8 cellular contexts compared by ENCODE assay signal in genomic region chr16:46908540-46909372, GRCh38. TPM values are rescaled to one million over a fixed set of nuclear protein-coding genes. Genes with fewer than 3 reads are reported as not detected.
DNase-seq lines count a peak whose midpoint lies in the region; ATAC-seq and TF ChIP-seq lines count a peak whose summit lies in the region.

No MANE protein-coding gene starts in this region.

- H3K4me1 Mint-ChIP-seq in activated CD4-positive, alpha-beta memory T cell treated with anti-CD3 and anti-CD28 coated beads for 36 hours (ENCODE audit: low read depth), result peaks cover 5% of the 10 kb centered on the region
- H3K4me1 Mint-ChIP-seq in effector memory CD8-positive, alpha-beta T cell (ENCODE audit: low read depth in 2 of 2), result no peaks in the 10 kb centered on the region

- intact Hi-C loops in activated CD4-positive, alpha-beta memory T cell treated with anti-CD3 and anti-CD28 coated beads for 36 hours (cut with micrococcal nuclease), result loop anchor here (1.0 kb wide), 2 partner anchors 54 to 235 kb away; no protein-coding TSS in a partner anchor

- no peak overlapping the region for H3K4me3 ChIP-seq in GM12865 (ENCODE audit: low read depth, low read length)

- H3K36me3 Mint-ChIP-seq in activated CD4-positive, alpha-beta memory T cell treated with anti-CD3 and anti-CD28 coated beads for 36 hours, result peaks cover 8% of the 10 kb centered on the region
- H3K36me3 Mint-ChIP-seq in effector memory CD8-positive, alpha-beta T cell (ENCODE audit: insufficient read depth), result no peaks in the 10 kb centered on the region

- CTCF ChIA-PET in activated CD4-positive, alpha-beta memory T cell treated with anti-CD3 and anti-CD28 coated beads for 36 hours (lab: Charles Lee), result interaction anchor here (0.5 to 5.6 kb wide), 27 partner anchors 9 to 354 kb away, joined by 3 to 102 read pairs (median 4); partner anchors contain the start of gene GPT2

- no peak overlapping the region for H3K27ac Mint-ChIP-seq in activated CD4-positive, alpha-beta memory T cell treated with anti-CD3 and anti-CD28 coated beads for 36 hours
- no peak overlapping the region for H3K27ac Mint-ChIP-seq in effector memory CD8-positive, alpha-beta T cell

- H3K27me3 Mint-ChIP-seq in activated CD4-positive, alpha-beta memory T cell treated with anti-CD3 and anti-CD28 coated beads for 36 hours, result no peaks in the 10 kb centered on the region
- H3K27me3 Mint-ChIP-seq in effector memory CD8-positive, alpha-beta T cell, result no peaks in the 10 kb centered on the region

- peak; percentile 51 for ATAC-seq in effector memory CD8-positive, alpha-beta T cell (replicated peaks)
- ATAC-seq in HG03469 (IDR thresholded peaks at IDR 0.05; ENCODE audit: unreplicated experiment), result no peak

- DNase-seq in GM12865 (ENCODE audit: low read depth) (peak; percentile 73), NCI-H460 (ENCODE audit: extremely low read depth, low read depth) (peak; percentile 63), midbrain (lab: John Stamatoyannopoulos, UW) (peak; percentile 67)
- DNase-seq in activated CD4-positive, alpha-beta memory T cell treated with anti-CD3 and anti-CD28 coated beads for 36 hours, result peak; percentile 66
- DNase-seq in effector memory CD8-positive, alpha-beta T cell, result peak; percentile 43 to 50 (median 43)
- peak; percentile 28 for DNase-seq in stimulated activated CD8-positive, alpha-beta memory T cell treated with anti-CD3 and anti-CD28 coated beads, Interleukin-7, amount 100 ng/mL, for 24 hours (ENCODE audit: low read depth)

- POLR2A ChIA-PET in activated CD4-positive, alpha-beta memory T cell treated with anti-CD3 and anti-CD28 coated beads for 36 hours (lab: Charles Lee), result no interaction called here

- H3K9me3 Mint-ChIP-seq in activated CD4-positive, alpha-beta memory T cell treated with anti-CD3 and anti-CD28 coated beads for 36 hours, result no peaks in the 10 kb centered on the region
- H3K9me3 Mint-ChIP-seq in effector memory CD8-positive, alpha-beta T cell, result no peaks in the 10 kb centered on the region

- TF ChIP-seq CTCF in 22Rv1 (IDR thresholded peaks at IDR 0.05) (peak; percentile 82), GM12865 (IDR thresholded peaks at IDR 0.05; ENCODE audit: insufficient read depth, low read depth, low read length, missing control alignments) (peak; percentile 62)

- H3K27ac ChIP-seq in 22Rv1, result peak overlapping the region; percentile 30; the same call in 1 of the 2 replicates

- H3K4me3 Mint-ChIP-seq in activated CD4-positive, alpha-beta memory T cell treated with anti-CD3 and anti-CD28 coated beads for 36 hours, result no peak overlapping the region
- H3K4me3 Mint-ChIP-seq in effector memory CD8-positive, alpha-beta T cell, result no peak overlapping the region

RNA-seq across cellular contexts. Expression of gene GPT2, which starts 24.6 kb away (rescaled TPM):
- 22.9 and 23.3 TPM in 2 replicates for total RNA-seq in NCI-H460 (2014; rRNA removed; shearing (Covaris generic))
- polyA plus RNA-seq in NCI-H460 (2014; cell fraction: nucleus; rRNA removed), result 45.3 and 49.2 TPM in 2 replicates
- total RNA-seq in activated CD4-positive, alpha-beta memory T cell treated with anti-CD3 and anti-CD28 coated beads for 36 hours, result 10 to 100 TPM; 20.2 to 23.1 TPM
